ENCODE assay signal across 6 cellular contexts in the genomic region with DNA sequence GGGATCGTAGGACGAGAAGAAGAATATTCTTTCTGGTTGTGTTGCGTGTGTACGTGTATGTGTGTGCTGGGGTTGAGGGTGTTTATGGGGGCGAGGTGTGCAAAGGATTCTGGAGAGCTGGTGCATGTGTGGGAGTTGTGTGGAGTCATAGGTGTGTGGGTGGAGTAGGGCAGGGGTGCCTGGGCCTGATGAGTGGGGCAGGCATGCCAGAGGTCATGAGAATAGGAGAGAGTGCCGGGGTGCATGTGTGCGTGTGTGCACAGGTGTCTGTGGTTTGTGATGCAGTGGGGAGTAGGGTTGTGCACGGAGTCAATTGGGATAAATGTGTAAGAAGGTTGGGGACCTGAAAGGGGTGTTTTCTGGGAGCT. TPM values are rescaled to one million over a fixed set of nuclear protein-coding genes. Genes with fewer than 3 reads are reported as not detected.
A peak's percentile ranks its signal among the peaks of the same experiment; 100 is the strongest.
DNase-seq lines count a peak whose midpoint lies in the region; ATAC-seq lines count a peak whose summit lies in the region.

No MANE protein-coding gene starts in this region.

- H3K27me3 ChIP-seq in CD4-positive, alpha-beta memory T cell (ENCODE audit: insufficient read depth, low read length) = no peaks in the 10 kb centered on the region
- no peaks in the 10 kb centered on the region for H3K27me3 ChIP-seq in mucosa of rectum (ENCODE audit: control insufficient read depth in 2 of 2, insufficient read depth in 2 of 2, low read length in 2 of 2)

- peak overlapping the region; percentile 19 to 57 for H3K4me3 ChIP-seq in CD4-positive, alpha-beta memory T cell (ENCODE audit: low read length in 2 of 2)
- H3K4me3 ChIP-seq in mucosa of rectum (ENCODE audit: low read length in 2 of 2) = peak overlapping the region; percentile 52 to 63

- CTCF ChIA-PET in CD4-positive, alpha-beta memory T cell (lab: Charles Lee; ENCODE audit: partially characterized antibody) = interaction anchor here (0.7 to 1.8 kb wide), 2 partner anchors 13 to 74 kb away, joined by 4 read pairs; a partner anchor contains a TSS

- ATAC-seq in GM21619 (IDR thresholded peaks at IDR 0.05; ENCODE audit: unreplicated experiment) (no peak), GM21717 (IDR thresholded peaks at IDR 0.05; ENCODE audit: unreplicated experiment) (no peak)

- DNase-seq in CD4-positive, alpha-beta memory T cell = no peak
- DNase-seq in NCI-H1417 treated with DMSO at 0.1 percent for 48 hours (lab: John Stamatoyannopoulos, UW) = no peak

- H3K27ac ChIP-seq in CD4-positive, alpha-beta memory T cell (ENCODE audit: low read depth, low read length) = peak overlapping the region; percentile 20
- H3K27ac ChIP-seq in angular gyrus (ENCODE audit: low read depth, low read length) = peak overlapping the region; percentile 37
- H3K27ac ChIP-seq in mucosa of rectum (ENCODE audit: low read depth in 2 of 2, low read length in 2 of 2) = no peak overlapping the region

- H3K4me1 ChIP-seq in CD4-positive, alpha-beta memory T cell (ENCODE audit: insufficient read depth, low read length) = peaks cover 7% of the 10 kb centered on the region
- H3K4me1 ChIP-seq in mucosa of rectum (ENCODE audit: control insufficient read depth in 2 of 2, insufficient read depth in 2 of 2, low read length in 2 of 2) = peaks cover 6 to 8% of the 10 kb centered on the region in 2 donors

- H3K9ac ChIP-seq in mucosa of rectum (ENCODE audit: low read depth in 1 of 2, low read length in 2 of 2) = peak overlapping the region; percentile 52 to 60

- no peaks in the 10 kb centered on the region for H3K27me3 Mint-ChIP-seq in CD4-positive, alpha-beta memory T cell

- H3K36me3 ChIP-seq in CD4-positive, alpha-beta memory T cell (ENCODE audit: insufficient read depth, low read length) = no peaks in the 10 kb centered on the region
- H3K36me3 ChIP-seq in mucosa of rectum (ENCODE audit: control insufficient read depth in 2 of 2, insufficient read depth in 2 of 2, low read length in 2 of 2) = no peaks in the 10 kb centered on the region

- no peaks in the 10 kb centered on the region for H3K9me3 Mint-ChIP-seq in CD4-positive, alpha-beta memory T cell

- intact Hi-C loops in CD4-positive, alpha-beta memory T cell (cut with micrococcal nuclease) = no loop called here

- POLR2A ChIA-PET in CD4-positive, alpha-beta memory T cell (lab: Charles Lee; ENCODE audit: partially characterized antibody) = interaction anchor here (1.0 to 3.5 kb wide), 5 partner anchors 13 to 76 kb away, joined by 3 to 11 read pairs (median 3); a partner anchor contains a TSS

- H3K9me3 ChIP-seq in CD4-positive, alpha-beta memory T cell (ENCODE audit: control insufficient read depth in 1 of 2, low read length in 2 of 2) = no peaks in the 10 kb centered on the region
- H3K9me3 ChIP-seq in mucosa of rectum (ENCODE audit: control insufficient read depth in 2 of 2, low read length in 2 of 2) = no peaks in the 10 kb centered on the region

- peak overlapping the region in 6 of 7 donors; percentile 70 to 95 (median 86) for H3K27ac Mint-ChIP-seq in CD4-positive, alpha-beta memory T cell

- H3K4me1 Mint-ChIP-seq in CD4-positive, alpha-beta memory T cell = peaks cover 11 to 16% (median 12%) of the 10 kb centered on the region in 4 donors

- peak overlapping the region; percentile 80 to 91 (median 86) for H3K4me3 Mint-ChIP-seq in CD4-positive, alpha-beta memory T cell

- H3K36me3 Mint-ChIP-seq in CD4-positive, alpha-beta memory T cell = no peaks in the 10 kb centered on the region

RNA-seq across cellular contexts. Expression of a gene that starts 0.6 kb away (rescaled TPM):
- total RNA-seq in CD4-positive, alpha-beta memory T cell = 10 to 100 TPM; 14.3 to 16.1 TPM
- 1 to 10 TPM; 4.8 to 4.9 TPM for polyA plus RNA-seq in CD4-positive, alpha-beta memory T cell

RNA-seq across cellular contexts. Expression of a gene that starts 13.0 kb away (rescaled TPM):
- 10 to 100 TPM; 11.6 to 15.2 TPM for total RNA-seq in CD4-positive, alpha-beta memory T cell
- polyA plus RNA-seq in CD4-positive, alpha-beta memory T cell = 10 to 100 TPM; 12.9 to 22.4 TPM

RNA-seq across cellular contexts. Expression of a gene that starts 20.2 kb away (rescaled TPM):
- total RNA-seq in CD4-positive, alpha-beta memory T cell = 10 to 100 TPM; 18.2 to 23.0 TPM
- 10 to 100 TPM; 46.4 to 58.6 TPM for polyA plus RNA-seq in CD4-positive, alpha-beta memory T cell

RNA-seq across cellular contexts. Expression of a gene that starts 20.6 kb away (rescaled TPM):
- 10 to 100 TPM; 23.6 to 27.1 TPM for total RNA-seq in CD4-positive, alpha-beta memory T cell
- polyA plus RNA-seq in CD4-positive, alpha-beta memory T cell = 10 to 100 TPM; 59.7 to 65.1 TPM

RNA-seq across cellular contexts. Expression of a gene that starts 23.3 kb away (rescaled TPM):
- 100 to 1,000 TPM; 136 to 143 TPM for total RNA-seq in CD4-positive, alpha-beta memory T cell
- 10 to 100 TPM; 28.1 to 83.7 TPM for polyA plus RNA-seq in CD4-positive, alpha-beta memory T cell

Comparison
In these comparisons a context has a peak if more than half of its experiments do, and no peak if none do; other contexts are left out.
1. H3K27ac ChIP-seq: peak in CD4-positive, alpha-beta memory T cell (single experiment) and angular gyrus (single experiment); none in mucosa of rectum (0 of 2).